ENCODE assay signal across 9 cellular contexts in the genomic region with DNA sequence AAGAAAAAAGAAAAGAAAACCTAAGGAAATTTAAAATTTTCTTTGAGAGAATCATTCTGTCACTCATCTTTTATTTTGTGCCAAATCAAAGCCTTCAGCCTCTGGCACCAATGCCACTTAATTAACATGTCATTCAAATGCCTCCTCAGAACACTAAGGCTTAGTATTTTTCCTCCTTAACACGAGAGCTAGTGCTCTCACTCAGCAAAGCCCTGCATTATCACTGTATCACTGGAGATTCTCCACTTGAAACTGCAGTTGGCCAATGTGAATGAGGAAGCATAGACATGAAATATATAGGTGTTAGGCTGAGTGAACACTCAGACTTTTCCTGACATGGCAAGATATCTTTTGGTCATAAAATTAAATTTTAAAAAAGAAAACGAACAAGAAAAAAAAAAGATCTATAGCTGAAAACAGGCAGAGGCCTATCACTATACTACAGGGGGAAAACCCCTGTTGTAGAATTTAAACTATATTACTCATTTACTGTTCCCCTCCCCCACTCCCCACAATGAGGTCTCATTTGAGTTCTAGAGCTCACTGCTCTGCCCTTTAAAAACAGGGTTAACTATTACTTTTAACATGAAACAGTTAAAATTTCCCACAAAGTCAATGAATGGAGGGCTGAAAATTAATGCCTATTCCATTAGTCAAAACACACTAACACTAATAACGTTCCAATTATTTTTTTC. TPM values are rescaled to one million over a fixed set of nuclear protein-coding genes. Genes with fewer than 3 reads are reported as not detected.
A peak's percentile ranks its signal among the peaks of the same experiment; 100 is the strongest.
DNase-seq lines count a peak whose midpoint lies in the region; ATAC-seq lines count a peak whose summit lies in the region.
"Had no signal": no experiment of that assay in that cellular context is flagged by ENCODE, and none has a peak within 500 bp of the region (broad histone marks: within the 10 kb centered on the region; RNA-seq: fewer than 3 reads in every experiment).

No MANE protein-coding gene starts in this region.

- peak; percentile 46 for ATAC-seq in HG02840 (IDR thresholded peaks at IDR 0.05; ENCODE audit: low FRiP score, unreplicated experiment)
- ATAC-seq: HCT116 had no signal

- H3K36me3 Mint-ChIP-seq in immature natural killer cell: peaks cover 11 to 16% (median 11%) of the 10 kb centered on the region in 3 donors

- DNase-seq in NCI-H1436 (lab: John Stamatoyannopoulos, UW) (peak; percentile 21), NCI-H1436 treated with DMSO at 0.1 percent for 48 hours (lab: John Stamatoyannopoulos, UW) (no peak), NCI-H69 (lab: John Stamatoyannopoulos, UW) (peak; percentile 47), immature natural killer cell (no peak), T-helper 9 cell (no peak), midbrain (lab: John Stamatoyannopoulos, UW) (no peak)
- DNase-seq in stimulated activated CD4-positive, alpha-beta T cell treated with anti-CD3 and anti-CD28 coated beads, Interleukin-4, amount 100 ng/mL, for 48 hours (ENCODE audit: low read depth in 2 of 2): peak; percentile 12 to 30

- H3K4me3 Mint-ChIP-seq in immature natural killer cell: no peak overlapping the region

- peaks cover 25 to 53% of the 10 kb centered on the region in 2 donors for H3K4me1 Mint-ChIP-seq in immature natural killer cell

- H3K27me3 Mint-ChIP-seq in immature natural killer cell (ENCODE audit: low read depth in 3 of 3): peaks cover 0 to 1% (median under 1%) of the 10 kb centered on the region in 3 donors

- no peak overlapping the region for H3K27ac Mint-ChIP-seq in immature natural killer cell

- no peaks in the 10 kb centered on the region for H3K9me3 Mint-ChIP-seq in immature natural killer cell

RNA-seq across cellular contexts. Expression of a gene that starts 5.1 kb away (rescaled TPM):
- 10 to 100 TPM in 2 of 3 donors, 1 to 10 TPM in 1; 7.4 to 14.9 (median 10.4) TPM for polyA plus RNA-seq in immature natural killer cell

Comparison
In these comparisons a context has a peak if more than half of its experiments do, and no peak if none do; other contexts are left out.
1. DNase-seq: peak in NCI-H1436 (single experiment), NCI-H69 (single experiment) and stimulated activated CD4-positive, alpha-beta T cell treated with anti-CD3 and anti-CD28 coated beads, Interleukin-4, amount 100 ng/mL, for 48 hours (2 of 2); none in NCI-H1436 treated with DMSO at 0.1 percent for 48 hours (single experiment), immature natural killer cell (0 of 3), T-helper 9 cell (single experiment) and midbrain (single experiment).